Comparison of ENCODE assay signal across 8 cellular contexts in genomic region chr1:54487571-54488050, GRCh38.
DNase-seq lines count a peak whose midpoint lies in the region; ATAC-seq and TF ChIP-seq lines count a peak whose summit lies in the region.

No MANE protein-coding gene starts in this region.

- no peak for TF ChIP-seq POLR2A in transverse colon (IDR thresholded peaks at IDR 0.05)

- H3K36me3 Mint-ChIP-seq in memory B cell: no peaks in the 10 kb centered on the region

- no peaks in the 10 kb centered on the region for H4K20me1 ChIP-seq in mammary epithelial cell (ENCODE audit: insufficient read depth, low read length)

- H3K4me1 Mint-ChIP-seq in memory B cell: peaks cover 14% of the 10 kb centered on the region

- CTCF ChIA-PET in mammary epithelial cell (lab: Charles Lee; ENCODE audit: low non-redundant PET): interaction anchor here (0.6 to 1.0 kb wide), 2 partner anchors 164 to 382 kb away, joined by 4 to 6 read pairs; no protein-coding TSS in a partner anchor

- intact Hi-C loops in mammary epithelial cell (cut with micrococcal nuclease): loop anchor here (1.0 to 5.0 kb wide), 5 partner anchors 80 to 625 kb away; no protein-coding TSS in a partner anchor
- intact Hi-C loops in transverse colon (cut with DNase I; ENCODE audit: low total_unique reads): loop anchor here (1.0 to 5.0 kb wide), 4 partner anchors 80 to 365 kb away; partner anchors contain the start of genes CYB5RL and MRPL37

- no peak for TF ChIP-seq CTCF in mammary epithelial cell (conservative IDR thresholded peaks at IDR 0.05 in 1 of 2, IDR thresholded peaks at IDR 0.05 in 1 of 2; ENCODE audit: extremely low read depth in 1 of 2, insufficient read depth in 1 of 2, low read depth in 1 of 2, low read length in 2 of 2)
- TF ChIP-seq CTCF in transverse colon (IDR thresholded peaks at IDR 0.05): no peak

- peak overlapping the region; percentile 66 for H3K4me2 ChIP-seq in mammary epithelial cell (ENCODE audit: insufficient read depth, low read depth, low read length)

- whole genome bisulfite sequencing in mammary epithelial cell (ENCODE audit: low coverage, missing lambda C conversion rate): 14% methylated on average over 18 of the region's 21 CpGs
- 41% methylated on average over 21 of the region's 21 CpGs; no CpG with 5 or more reads in 1 of the 2 donors for WGBS in transverse colon (ENCODE audit: low coverage in 1 of 2), 2 donors

- H3K9me3 ChIP-seq in mammary epithelial cell (replicated peaks; ENCODE audit: insufficient read depth, low read length): no peaks in the 10 kb centered on the region
- H3K9me3 ChIP-seq in transverse colon: no peaks in the 10 kb centered on the region

- H3K27me3 ChIP-seq in mammary epithelial cell (ENCODE audit: insufficient read depth, low read length): no peaks in the 10 kb centered on the region
- H3K27me3 ChIP-seq in transverse colon: no peaks in the 10 kb centered on the region

- TF ChIP-seq EP300 in transverse colon (IDR thresholded peaks at IDR 0.05; ENCODE audit: low read depth): no peak

- ATAC-seq in memory B cell (ENCODE audit: low read depth) (no peak), HG02938 (IDR thresholded peaks at IDR 0.05; ENCODE audit: unreplicated experiment) (no peak), HG03565 (IDR thresholded peaks at IDR 0.05; ENCODE audit: unreplicated experiment) (no peak)

- in situ Hi-C loops in mammary epithelial cell (cut with MboI; ENCODE audit: low sequenced_read_pairs in 2 of 2) (loop anchor here (5.0 kb wide), 3 partner anchors 75 to 365 kb away; partner anchors contain the start of gene SSBP3 (in 1 of the 2)), transverse colon (cut with MboI; ENCODE audit: low pct_ligation_motif_present in 1 of 4, low pct_unique_long_range_greater_than_20kb in 1 of 4, low sequenced_read_pairs in 3 of 4) (loop anchor here (5.0 to 25.0 kb wide), 3 partner anchors 73 to 375 kb away; partner anchors contain the start of gene SSBP3 (in 3 of the 4))

- no peaks in the 10 kb centered on the region for H3K79me2 ChIP-seq in mammary epithelial cell (ENCODE audit: insufficient read depth, low read length)

- dilution Hi-C loops in mammary epithelial cell (cut with HindIII; ENCODE audit: low sequenced_read_pairs): loop anchor here (5.0 kb wide), 2 partner anchors 45 to 75 kb away; no protein-coding TSS in a partner anchor

- H2AFZ ChIP-seq in mammary epithelial cell (ENCODE audit: low read depth, low read length): peak overlapping the region; percentile 70

- H3K4me3 Mint-ChIP-seq in memory B cell: peak overlapping the region; percentile 88

- no peaks in the 10 kb centered on the region for H3K9me3 Mint-ChIP-seq in memory B cell

- H3K36me3 ChIP-seq in mammary epithelial cell (ENCODE audit: insufficient read depth, low read length): no peaks in the 10 kb centered on the region
- no peaks in the 10 kb centered on the region for H3K36me3 ChIP-seq in transverse colon

- peak overlapping the region; percentile 32 to 58 (median 33) for H3K4me3 ChIP-seq in mammary epithelial cell (replicated peaks in 1 of 3; ENCODE audit: insufficient read depth in 1 of 3, low read depth in 2 of 3, low read length in 3 of 3)
- H3K4me3 ChIP-seq in transverse colon: peak overlapping the region; percentile 6 to 73 (median 31)

- H3K27me3 Mint-ChIP-seq in memory B cell: peaks cover 8% of the 10 kb centered on the region

- BruUV-seq in mammary epithelial cell (replicated peaks; lab: Mats Ljungman, UMichigan): no TSS peak

- peaks cover 26% of the 10 kb centered on the region for H3K4me1 ChIP-seq in mammary epithelial cell (ENCODE audit: insufficient read depth, low read length)
- peaks cover 20 to 42% (median 34%) of the 10 kb centered on the region in 4 donors for H3K4me1 ChIP-seq in transverse colon

- peak overlapping the region; percentile 37 for H3K9ac ChIP-seq in mammary epithelial cell (ENCODE audit: insufficient read depth, low read length)

- peak overlapping the region; percentile 39 for H3K27ac Mint-ChIP-seq in memory B cell

- H3K27ac ChIP-seq in mammary epithelial cell (ENCODE audit: insufficient read depth, low read depth, low read length) (peak overlapping the region; percentile 20), transverse colon (peak overlapping the region; percentile 92 to 97 (median 92))

- DNase-seq in DMS114 treated with DMSO at 0.1 percent for 48 hours (lab: John Stamatoyannopoulos, UW; ENCODE audit: unreplicated experiment) (peak; percentile 41), M059J (ENCODE audit: low read depth) (peak; percentile 32), mammary epithelial cell (no peak), memory B cell (ENCODE audit: low spot score in 2 of 2) (no peak), transverse colon (no peak), foreskin melanocyte (no peak)

Comparison
In these comparisons a context has a peak if more than half of its experiments do, and no peak if none do; other contexts are left out.
1. DNase-seq: peak in DMS114 treated with DMSO at 0.1 percent for 48 hours (single experiment) and M059J (single experiment); none in mammary epithelial cell (single experiment), memory B cell (0 of 2), transverse colon (single experiment) and foreskin melanocyte (single experiment).